2 cellular contexts compared by ENCODE assay signal in the genomic region with DNA sequence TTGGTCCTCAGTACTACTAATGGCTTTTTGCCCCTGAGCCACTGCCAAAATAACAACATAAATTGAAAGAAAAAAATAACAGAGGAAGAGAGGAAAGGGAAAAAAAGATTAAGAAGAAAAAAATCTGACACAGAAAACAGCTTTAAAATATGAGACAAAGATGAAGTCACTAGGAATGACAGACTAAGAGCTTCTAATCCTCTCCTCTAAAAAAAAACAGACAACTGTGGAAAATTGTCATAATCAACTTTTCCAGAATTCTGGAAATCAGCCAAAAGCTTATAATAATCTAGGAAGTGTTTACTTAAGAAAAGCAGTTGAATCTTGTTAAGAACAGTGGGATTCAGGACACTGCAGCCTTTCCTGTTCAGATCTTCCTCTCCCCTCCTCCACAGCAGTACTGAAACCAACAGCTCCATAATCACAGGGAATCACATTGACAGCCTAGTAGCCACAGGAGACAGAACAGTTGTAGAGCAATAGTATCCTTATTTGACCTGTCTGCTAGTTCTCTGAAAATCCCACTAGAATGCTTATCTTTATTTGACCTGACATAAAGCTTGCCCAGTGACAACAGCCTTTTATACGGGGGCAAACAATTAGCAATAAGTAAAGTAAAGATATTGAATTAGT.
TF ChIP-seq lines count a peak whose summit lies in the region.

No MANE protein-coding gene starts in this region.

TF ChIP-seq in HEK293, 187 proteins besides CTCF, POLR2A, EP300 and RAD21 (continued from another document):
- TF ChIP-seq, protein P1, sequence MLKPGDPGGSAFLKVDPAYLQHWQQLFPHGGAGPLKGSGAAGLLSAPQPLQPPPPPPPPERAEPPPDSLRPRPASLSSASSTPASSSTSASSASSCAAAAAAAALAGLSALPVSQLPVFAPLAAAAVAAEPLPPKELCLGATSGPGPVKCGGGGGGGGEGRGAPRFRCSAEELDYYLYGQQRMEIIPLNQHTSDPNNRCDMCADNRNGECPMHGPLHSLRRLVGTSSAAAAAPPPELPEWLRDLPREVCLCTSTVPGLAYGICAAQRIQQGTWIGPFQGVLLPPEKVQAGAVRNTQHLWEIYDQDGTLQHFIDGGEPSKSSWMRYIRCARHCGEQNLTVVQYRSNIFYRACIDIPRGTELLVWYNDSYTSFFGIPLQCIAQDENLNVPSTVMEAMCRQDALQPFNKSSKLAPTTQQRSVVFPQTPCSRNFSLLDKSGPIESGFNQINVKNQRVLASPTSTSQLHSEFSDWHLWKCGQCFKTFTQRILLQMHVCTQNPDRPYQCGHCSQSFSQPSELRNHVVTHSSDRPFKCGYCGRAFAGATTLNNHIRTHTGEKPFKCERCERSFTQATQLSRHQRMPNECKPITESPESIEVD (tag by site-specific recombination; IDR thresholded peaks at IDR 0.05): 0 out of 2 replicates have a peak, but pooled peaks have one; percentile 30
- TF ChIP-seq TRIM28 (IDR thresholded peaks at IDR 0.05; ENCODE audit: borderline replicate concordance, low read length): peak; percentile 75; the same call in 1 of the 2 replicates
- TF ChIP-seq, protein P2, sequence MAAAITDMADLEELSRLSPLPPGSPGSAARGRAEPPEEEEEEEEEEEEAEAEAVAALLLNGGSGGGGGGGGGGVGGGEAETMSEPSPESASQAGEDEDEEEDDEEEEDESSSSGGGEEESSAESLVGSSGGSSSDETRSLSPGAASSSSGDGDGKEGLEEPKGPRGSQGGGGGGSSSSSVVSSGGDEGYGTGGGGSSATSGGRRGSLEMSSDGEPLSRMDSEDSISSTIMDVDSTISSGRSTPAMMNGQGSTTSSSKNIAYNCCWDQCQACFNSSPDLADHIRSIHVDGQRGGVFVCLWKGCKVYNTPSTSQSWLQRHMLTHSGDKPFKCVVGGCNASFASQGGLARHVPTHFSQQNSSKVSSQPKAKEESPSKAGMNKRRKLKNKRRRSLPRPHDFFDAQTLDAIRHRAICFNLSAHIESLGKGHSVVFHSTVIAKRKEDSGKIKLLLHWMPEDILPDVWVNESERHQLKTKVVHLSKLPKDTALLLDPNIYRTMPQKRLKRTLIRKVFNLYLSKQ (tag by site-specific recombination; IDR thresholded peaks at IDR 0.05; ENCODE audit: borderline replicate concordance): 0 out of 2 replicates have a peak, but pooled peaks have one; percentile 8
- no peak for TF ChIP-seq ZNF785 (tag by site-specific recombination; IDR thresholded peaks at IDR 0.05)
- no peak for TF ChIP-seq ZNF391 (tag by site-specific recombination; IDR thresholded peaks at IDR 0.05; ENCODE audit: borderline replicate concordance, low read depth)
- TF ChIP-seq ZNF677 (tag by site-specific recombination; IDR thresholded peaks at IDR 0.05): peak; percentile 97
- TF ChIP-seq ZSCAN30 (tag by site-specific recombination; IDR thresholded peaks at IDR 0.05): 0 out of 2 replicates have a peak, but pooled peaks have one; percentile 29

TF ChIP-seq in neural cell, 6 proteins besides CTCF, POLR2A, EP300 and RAD21 (continued from another document):
- TF ChIP-seq SMC3 (conservative IDR thresholded peaks at IDR 0.05; ENCODE audit: poor library complexity): peak; percentile 25
